ENCODE assay signal across 32 cellular contexts in the genomic region with DNA sequence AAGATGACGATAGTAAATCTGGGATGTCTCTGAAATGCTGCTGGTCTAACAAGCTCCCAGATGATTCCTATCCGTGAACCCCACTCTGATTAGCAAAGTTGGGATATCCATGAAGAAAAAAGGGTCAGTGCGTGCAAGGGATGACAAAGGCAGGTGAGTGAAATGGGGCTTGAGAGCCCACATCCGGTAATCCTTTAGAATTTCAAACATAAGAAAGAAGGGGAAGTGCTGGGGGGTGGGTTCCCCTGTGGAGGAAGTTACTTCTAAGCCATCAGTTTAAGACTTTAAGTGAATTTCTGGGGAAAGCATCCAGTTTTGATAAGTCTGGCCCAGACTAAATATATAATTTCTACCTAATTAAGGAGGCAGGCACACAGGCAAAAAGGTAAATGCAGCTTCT.
"Had no signal": no experiment of that assay in that cellular context is flagged by ENCODE, and none has a peak within 500 bp of the region (broad histone marks: within the 10 kb centered on the region; RNA-seq: fewer than 3 reads in every experiment).

No MANE protein-coding gene starts in this region.

- H3K4me3 ChIP-seq: adrenal gland, body of pancreas, breast epithelium, SJCRH30 had no signal

- H3K27me3 Mint-ChIP-seq: activated B cell treated with CpG ODN at 0.5 μM for 24 hours had no signal

- H3K27ac Mint-ChIP-seq: activated B cell treated with CpG ODN at 0.5 μM for 24 hours; activated CD4-positive, alpha-beta memory T cell treated with anti-CD3 and anti-CD28 coated beads for 36 hours; activated naive CD4-positive, alpha-beta T cell treated with anti-CD3 and anti-CD28 coated beads for 36 hours; activated naive CD4-positive, alpha-beta T cell treated with anti-CD3 and anti-CD28 coated beads, Interleukin-2, amount 50 U/mL, for 72 hours; activated T-helper 1 cell treated with anti-CD3 and anti-CD28 coated beads, Interleukin-12 subunit alpha, Interleukin-12 subunit beta, Interleukin-2, Interleukin-4 antibody, amounts not matched to agents 30 ng/mL and 10 ng/mL and 1 ng/mL, durations not matched to agents 14 hours and 24 hours and 36 hours; T-helper 1 cell treated with Interleukin-12 subunit alpha and Interleukin-12 subunit beta and Interleukin-4 antibody, amounts not matched to agents 30 μg/mL and 1 μg/mL, for 36 hours; T-helper 2 cell treated with Interferon-gamma antibody and Interleukin-4, amounts not matched to agents 5 μg/mL and 100 μg/mL, for 36 hours had no signal

- H3K4me1 Mint-ChIP-seq: activated B cell treated with CpG ODN at 0.5 μM for 24 hours had no signal

- H3K27me3 ChIP-seq: body of pancreas, breast epithelium, SJCRH30 had no signal

- H3K4me2 ChIP-seq: SK-N-SH had no signal

- H3K9me2 ChIP-seq: SK-N-SH had no signal

- H3K9me3 ChIP-seq: adrenal gland, body of pancreas, breast epithelium, SJCRH30, SK-N-SH had no signal

- H3K27ac ChIP-seq: adrenal gland, body of pancreas, breast epithelium, SJCRH30 had no signal

- H3K36me3 Mint-ChIP-seq: activated CD4-positive, alpha-beta memory T cell treated with anti-CD3 and anti-CD28 coated beads for 36 hours had no signal

- H3K36me3 ChIP-seq: adrenal gland, breast epithelium, SJCRH30 had no signal

- H3K4me1 ChIP-seq: adrenal gland, body of pancreas, breast epithelium, SJCRH30 had no signal

- FAIRE-seq: astrocyte, TTC549 had no signal

- ATAC-seq: activated naive CD4-positive, alpha-beta T cell treated with anti-CD3 and anti-CD28 coated beads, Interleukin-2, amount 50 U/mL, for 72 hours; activated T-cell treated with anti-CD3 and anti-CD28 coated beads, Interleukin-2, amount 50 U/mL, for 4 hours; body of pancreas had no signal

- DNase-seq: activated B cell treated with CpG ODN at 0.5 μM for 24 hours; activated CD4-positive, alpha-beta memory T cell treated with anti-CD3 and anti-CD28 coated beads for 36 hours; activated CD4-positive, alpha-beta T cell treated with anti-CD3 and anti-CD28 coated beads for 4 hours; activated CD4-positive, alpha-beta T cell treated with anti-CD3 and anti-CD28 coated beads, Interleukin-2, amount 50 U/mL, for 1 hour; activated CD4-positive, CD25-positive, alpha-beta regulatory T cell treated with anti-CD3 and anti-CD28 coated beads, Interleukin-2, amount 50 U/mL, for 72 hours; activated CD8-positive, alpha-beta memory T cell treated with anti-CD3 and anti-CD28 coated beads, Interleukin-2, amount 50 U/mL, for 4 hours; activated gamma-delta T cell treated with Interleukin-2 at 50 U/mL for 16 hours; activated naive CD4-positive, alpha-beta T cell treated with anti-CD3 and anti-CD28 coated beads for 36 hours; activated T-cell treated with anti-CD3 and anti-CD28 coated beads for 4 hours; activated T-cell treated with anti-CD3 and anti-CD28 coated beads, Interleukin-2, amount 50 U/mL, for 4 hours; adrenal gland; body of pancreas; NCI-H1105; NCI-H1417 treated with DMSO at 0.1 percent for 48 hours; NCI-H187 treated with DMSO at 0.1 percent for 48 hours; NCI-H2081; NCI-H2171 treated with DMSO at 0.1 percent for 48 hours; NCI-H2227 treated with DMSO at 0.1 percent for 48 hours; NCI-H446; NCI-H510A treated with DMSO at 0.1 percent for 48 hours; NCI-H526 treated with DMSO at 0.1 percent for 48 hours; OCI-M1; Right ventricle myocardium superior; SJCRH30; SK-N-SH had no signal

- H3K9ac ChIP-seq: SK-N-SH had no signal

- H3K4me3 Mint-ChIP-seq: activated B cell treated with CpG ODN at 0.5 μM for 24 hours; activated CD4-positive, alpha-beta memory T cell treated with anti-CD3 and anti-CD28 coated beads for 36 hours; activated naive CD4-positive, alpha-beta T cell treated with anti-CD3 and anti-CD28 coated beads for 36 hours; activated T-cell treated with anti-CD3 and anti-CD28 coated beads, Interleukin-2, amount 50 U/mL, for 4 hours; activated T-helper 1 cell treated with anti-CD3 and anti-CD28 coated beads, Interleukin-12 subunit alpha, Interleukin-12 subunit beta, Interleukin-2, Interleukin-4 antibody, amounts not matched to agents 30 ng/mL and 10 ng/mL and 1 ng/mL, durations not matched to agents 14 hours and 24 hours and 36 hours; T-helper 1 cell treated with Interleukin-12 subunit alpha and Interleukin-12 subunit beta and Interleukin-4 antibody, amounts not matched to agents 30 μg/mL and 1 μg/mL, for 36 hours; T-helper 2 cell treated with Interferon-gamma antibody and Interleukin-4, amounts not matched to agents 5 μg/mL and 100 μg/mL, for 36 hours had no signal

- H3K9me3 Mint-ChIP-seq: activated B cell treated with CpG ODN at 0.5 μM for 24 hours; activated CD4-positive, alpha-beta memory T cell treated with anti-CD3 and anti-CD28 coated beads for 36 hours; activated T-cell treated with anti-CD3 and anti-CD28 coated beads, Interleukin-2, amount 50 U/mL, for 4 hours; activated T-helper 1 cell treated with anti-CD3 and anti-CD28 coated beads, Interleukin-12 subunit alpha, Interleukin-12 subunit beta, Interleukin-2, Interleukin-4 antibody, amounts not matched to agents 30 ng/mL and 10 ng/mL and 1 ng/mL, durations not matched to agents 14 hours and 24 hours and 36 hours; T-helper 1 cell treated with Interleukin-12 subunit alpha and Interleukin-12 subunit beta and Interleukin-4 antibody, amounts not matched to agents 30 μg/mL and 1 μg/mL, for 36 hours; T-helper 2 cell treated with Interferon-gamma antibody and Interleukin-4, amounts not matched to agents 5 μg/mL and 100 μg/mL, for 36 hours had no signal
